In genomic region chr1:235972316-235973090, GRCh38 we compare ENCODE assay signal across 1 cellular context.
TF ChIP-seq lines count a peak whose summit lies in the region.

No MANE protein-coding gene starts in this region.

TF ChIP-seq in GM23338, 12 proteins besides CTCF, POLR2A, EP300 and RAD21 (continued from another document):
- TF ChIP-seq, protein P1, sequence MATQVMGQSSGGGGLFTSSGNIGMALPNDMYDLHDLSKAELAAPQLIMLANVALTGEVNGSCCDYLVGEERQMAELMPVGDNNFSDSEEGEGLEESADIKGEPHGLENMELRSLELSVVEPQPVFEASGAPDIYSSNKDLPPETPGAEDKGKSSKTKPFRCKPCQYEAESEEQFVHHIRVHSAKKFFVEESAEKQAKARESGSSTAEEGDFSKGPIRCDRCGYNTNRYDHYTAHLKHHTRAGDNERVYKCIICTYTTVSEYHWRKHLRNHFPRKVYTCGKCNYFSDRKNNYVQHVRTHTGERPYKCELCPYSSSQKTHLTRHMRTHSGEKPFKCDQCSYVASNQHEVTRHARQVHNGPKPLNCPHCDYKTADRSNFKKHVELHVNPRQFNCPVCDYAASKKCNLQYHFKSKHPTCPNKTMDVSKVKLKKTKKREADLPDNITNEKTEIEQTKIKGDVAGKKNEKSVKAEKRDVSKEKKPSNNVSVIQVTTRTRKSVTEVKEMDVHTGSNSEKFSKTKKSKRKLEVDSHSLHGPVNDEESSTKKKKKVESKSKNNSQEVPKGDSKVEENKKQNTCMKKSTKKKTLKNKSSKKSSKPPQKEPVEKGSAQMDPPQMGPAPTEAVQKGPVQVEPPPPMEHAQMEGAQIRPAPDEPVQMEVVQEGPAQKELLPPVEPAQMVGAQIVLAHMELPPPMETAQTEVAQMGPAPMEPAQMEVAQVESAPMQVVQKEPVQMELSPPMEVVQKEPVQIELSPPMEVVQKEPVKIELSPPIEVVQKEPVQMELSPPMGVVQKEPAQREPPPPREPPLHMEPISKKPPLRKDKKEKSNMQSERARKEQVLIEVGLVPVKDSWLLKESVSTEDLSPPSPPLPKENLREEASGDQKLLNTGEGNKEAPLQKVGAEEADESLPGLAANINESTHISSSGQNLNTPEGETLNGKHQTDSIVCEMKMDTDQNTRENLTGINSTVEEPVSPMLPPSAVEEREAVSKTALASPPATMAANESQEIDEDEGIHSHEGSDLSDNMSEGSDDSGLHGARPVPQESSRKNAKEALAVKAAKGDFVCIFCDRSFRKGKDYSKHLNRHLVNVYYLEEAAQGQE (IDR thresholded peaks at IDR 0.05; ENCODE audit: unreplicated experiment), result no peak
- no peak for TF ChIP-seq NANOG (IDR thresholded peaks at IDR 0.05; ENCODE audit: borderline replicate concordance)
